ENCODE assay signal across 1 cellular context in the genomic region with DNA sequence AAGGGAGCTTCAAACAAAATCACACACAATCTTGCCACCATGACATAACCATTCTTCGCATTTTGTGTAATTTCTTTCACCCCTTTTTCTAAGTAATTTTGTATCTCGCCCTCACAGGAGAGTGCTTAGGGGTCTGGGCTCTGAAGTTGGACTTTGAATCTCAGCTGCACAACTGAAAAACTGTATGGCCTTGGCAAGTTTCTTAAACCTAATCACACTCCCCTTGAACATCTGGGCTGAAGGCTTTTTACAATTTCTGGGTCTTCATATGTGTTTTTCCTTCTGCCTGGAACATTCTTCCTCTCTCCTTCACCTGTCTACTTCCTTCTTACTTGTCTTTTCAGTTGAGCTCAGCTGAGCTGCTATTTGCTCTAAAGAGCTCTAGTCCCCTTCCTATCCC.
TF ChIP-seq lines count a peak whose summit lies in the region.

No MANE protein-coding gene starts in this region.

TF ChIP-seq in SK-N-SH, 30 proteins besides CTCF, POLR2A, EP300 and RAD21:
- TF ChIP-seq, protein P1, sequence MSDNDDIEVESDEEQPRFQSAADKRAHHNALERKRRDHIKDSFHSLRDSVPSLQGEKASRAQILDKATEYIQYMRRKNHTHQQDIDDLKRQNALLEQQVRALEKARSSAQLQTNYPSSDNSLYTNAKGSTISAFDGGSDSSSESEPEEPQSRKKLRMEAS (IDR thresholded peaks at IDR 0.05; ENCODE audit: low read depth) = no peak
- TF ChIP-seq, protein P2, sequence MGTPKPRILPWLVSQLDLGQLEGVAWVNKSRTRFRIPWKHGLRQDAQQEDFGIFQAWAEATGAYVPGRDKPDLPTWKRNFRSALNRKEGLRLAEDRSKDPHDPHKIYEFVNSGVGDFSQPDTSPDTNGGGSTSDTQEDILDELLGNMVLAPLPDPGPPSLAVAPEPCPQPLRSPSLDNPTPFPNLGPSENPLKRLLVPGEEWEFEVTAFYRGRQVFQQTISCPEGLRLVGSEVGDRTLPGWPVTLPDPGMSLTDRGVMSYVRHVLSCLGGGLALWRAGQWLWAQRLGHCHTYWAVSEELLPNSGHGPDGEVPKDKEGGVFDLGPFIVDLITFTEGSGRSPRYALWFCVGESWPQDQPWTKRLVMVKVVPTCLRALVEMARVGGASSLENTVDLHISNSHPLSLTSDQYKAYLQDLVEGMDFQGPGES (IDR thresholded peaks at IDR 0.05; ENCODE audit: low read depth, low read length) = no peak
- TF ChIP-seq, protein P3, sequence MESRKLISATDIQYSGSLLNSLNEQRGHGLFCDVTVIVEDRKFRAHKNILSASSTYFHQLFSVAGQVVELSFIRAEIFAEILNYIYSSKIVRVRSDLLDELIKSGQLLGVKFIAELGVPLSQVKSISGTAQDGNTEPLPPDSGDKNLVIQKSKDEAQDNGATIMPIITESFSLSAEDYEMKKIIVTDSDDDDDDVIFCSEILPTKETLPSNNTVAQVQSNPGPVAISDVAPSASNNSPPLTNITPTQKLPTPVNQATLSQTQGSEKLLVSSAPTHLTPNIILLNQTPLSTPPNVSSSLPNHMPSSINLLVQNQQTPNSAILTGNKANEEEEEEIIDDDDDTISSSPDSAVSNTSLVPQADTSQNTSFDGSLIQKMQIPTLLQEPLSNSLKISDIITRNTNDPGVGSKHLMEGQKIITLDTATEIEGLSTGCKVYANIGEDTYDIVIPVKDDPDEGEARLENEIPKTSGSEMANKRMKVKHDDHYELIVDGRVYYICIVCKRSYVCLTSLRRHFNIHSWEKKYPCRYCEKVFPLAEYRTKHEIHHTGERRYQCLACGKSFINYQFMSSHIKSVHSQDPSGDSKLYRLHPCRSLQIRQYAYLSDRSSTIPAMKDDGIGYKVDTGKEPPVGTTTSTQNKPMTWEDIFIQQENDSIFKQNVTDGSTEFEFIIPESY (IDR thresholded peaks at IDR 0.05; ENCODE audit: borderline replicate concordance, low read depth) = no peak
- no peak for TF ChIP-seq RXRA (IDR thresholded peaks at IDR 0.05; ENCODE audit: borderline replicate concordance, low read depth)
- no peak for TF ChIP-seq FOSL2 (IDR thresholded peaks at IDR 0.05; ENCODE audit: borderline replicate concordance, low read depth)
- TF ChIP-seq, protein P4, sequence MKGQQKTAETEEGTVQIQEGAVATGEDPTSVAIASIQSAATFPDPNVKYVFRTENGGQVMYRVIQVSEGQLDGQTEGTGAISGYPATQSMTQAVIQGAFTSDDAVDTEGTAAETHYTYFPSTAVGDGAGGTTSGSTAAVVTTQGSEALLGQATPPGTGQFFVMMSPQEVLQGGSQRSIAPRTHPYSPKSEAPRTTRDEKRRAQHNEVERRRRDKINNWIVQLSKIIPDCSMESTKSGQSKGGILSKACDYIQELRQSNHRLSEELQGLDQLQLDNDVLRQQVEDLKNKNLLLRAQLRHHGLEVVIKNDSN (IDR thresholded peaks at IDR 0.05; ENCODE audit: borderline replicate concordance, low read depth) = no peak
- no peak for TF ChIP-seq ELF1 (IDR thresholded peaks at IDR 0.05)
- no peak for TF ChIP-seq GABPA (IDR thresholded peaks at IDR 0.05; ENCODE audit: low read depth)
- no peak for TF ChIP-seq EZH2phosphoT487 (IDR thresholded peaks at IDR 0.05; ENCODE audit: borderline replicate concordance, low read depth)
- no peak for TF ChIP-seq TEAD4 (IDR thresholded peaks at IDR 0.05; ENCODE audit: borderline replicate concordance, insufficient read depth)
- TF ChIP-seq NFIC (IDR thresholded peaks at IDR 0.05; ENCODE audit: borderline replicate concordance) = no peak
- no peak for TF ChIP-seq CHD2 (IDR thresholded peaks at IDR 0.05; ENCODE audit: low read length, partially characterized antibody)
- TF ChIP-seq, protein P5, sequence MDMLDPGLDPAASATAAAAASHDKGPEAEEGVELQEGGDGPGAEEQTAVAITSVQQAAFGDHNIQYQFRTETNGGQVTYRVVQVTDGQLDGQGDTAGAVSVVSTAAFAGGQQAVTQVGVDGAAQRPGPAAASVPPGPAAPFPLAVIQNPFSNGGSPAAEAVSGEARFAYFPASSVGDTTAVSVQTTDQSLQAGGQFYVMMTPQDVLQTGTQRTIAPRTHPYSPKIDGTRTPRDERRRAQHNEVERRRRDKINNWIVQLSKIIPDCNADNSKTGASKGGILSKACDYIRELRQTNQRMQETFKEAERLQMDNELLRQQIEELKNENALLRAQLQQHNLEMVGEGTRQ (IDR thresholded peaks at IDR 0.05; ENCODE audit: borderline replicate concordance, low read depth, low read length) = no peak
- TF ChIP-seq FOXJ3 (CRISPR knock-in tag; IDR thresholded peaks at IDR 0.05) = no peak
- TF ChIP-seq FOXM1 (IDR thresholded peaks at IDR 0.05; ENCODE audit: low read depth) = no peak
- TF ChIP-seq MXI1 (IDR thresholded peaks at IDR 0.05; ENCODE audit: low read depth, low read length) = no peak
